Comparison of ENCODE assay signal across 9 cellular contexts in genomic region chr18:79677840-79678239, GRCh38. TPM values are rescaled to one million over a fixed set of nuclear protein-coding genes. Genes with fewer than 3 reads are reported as not detected.
DNase-seq lines count a peak whose midpoint lies in the region; ATAC-seq and TF ChIP-seq lines count a peak whose summit lies in the region.
"Had no signal": no experiment of that assay in that cellular context is flagged by ENCODE, and none has a peak within 500 bp of the region (broad histone marks: within the 10 kb centered on the region; RNA-seq: fewer than 3 reads in every experiment).

No MANE protein-coding gene starts in this region.

- H3K4me3 Mint-ChIP-seq in brain (peak overlapping the region; percentile 92 to 98 (median 96)), naive B cell (peak overlapping the region in 7 of 8 donors; percentile 5 to 98 (median 94))

- H3K9me3 ChIP-seq in HUES6 (ENCODE audit: control insufficient read depth, insufficient read depth, low read depth, low read length): no peaks in the 10 kb centered on the region

- H3K27me3 ChIP-seq in HUES6 (ENCODE audit: control insufficient read depth, insufficient read depth, low read length): no peaks in the 10 kb centered on the region

- TF ChIP-seq CTCF in AG10803 (conservative IDR thresholded peaks at IDR 0.05; ENCODE audit: low read length) (no peak), brain (conservative IDR thresholded peaks at IDR 0.05) (no peak)

- H3K9ac ChIP-seq in HUES6 (ENCODE audit: low read length): no peak overlapping the region

- H3K4me3 ChIP-seq in AG10803 (ENCODE audit: low read length): peak overlapping the region; percentile 86; the same call in 1 of the 2 replicates
- H3K4me3 ChIP-seq in HUES6 (ENCODE audit: low read depth, low read length): peak overlapping the region; percentile 87; the same call in 1 of the 2 replicates

- ATAC-seq in naive B cell (ENCODE audit: low read depth in 2 of 2): no peak

- H3K36me3 Mint-ChIP-seq in brain (peaks cover 28% of the 10 kb centered on the region), naive B cell (peaks cover 4% of the 10 kb centered on the region in 2 donors)

- H3K4me1 ChIP-seq in HUES6 (ENCODE audit: control insufficient read depth, insufficient read depth, low read length): peaks cover 20% of the 10 kb centered on the region

- peaks cover 0 to 4% (median 0%) of the 10 kb centered on the region in 5 experiments for H3K9me3 Mint-ChIP-seq in brain
- H3K9me3 Mint-ChIP-seq in naive B cell: no peaks in the 10 kb centered on the region

- H3K4me1 Mint-ChIP-seq in brain: peaks cover 61% of the 10 kb centered on the region
- H3K4me1 Mint-ChIP-seq in naive B cell: peaks cover 14 to 45% (median 35%) of the 10 kb centered on the region in 3 donors

- H3K36me3 ChIP-seq in HUES6 (ENCODE audit: control insufficient read depth, insufficient read depth, low read length): peaks cover 12% of the 10 kb centered on the region; the same call in 1 of the 2 replicates

- H3K27ac Mint-ChIP-seq in brain (peak overlapping the region; percentile 99 to 100 (median 100)), naive B cell (peak overlapping the region in 5 of 6 donors; percentile 97 to 100 (median 99))

- DNase-seq in AG10803 (ENCODE audit: low read depth) (no peak), naive B cell (no peak), NCI-H226 (no peak), NCI-H2107 treated with DMSO at 0.1 percent for 48 hours (lab: John Stamatoyannopoulos, UW; ENCODE audit: unreplicated experiment) (no peak), DMS 273 (lab: John Stamatoyannopoulos, UW; ENCODE audit: unreplicated experiment) (no peak)
- no peak for DNase-seq in activated CD4-positive, alpha-beta T cell treated with anti-CD3 and anti-CD28 coated beads, Interleukin-2, amount 50 U/mL, for 1 hour
- DNase-seq: head of caudate nucleus had no signal

- no peak overlapping the region for H3K27ac ChIP-seq in HUES6 (ENCODE audit: low read depth, low read length)

- H3K27me3 Mint-ChIP-seq in brain (peaks cover 3% of the 10 kb centered on the region), naive B cell (no peaks in the 10 kb centered on the region)

RNA-seq across cellular contexts. Expression of gene CTDP1, which starts 1.8 kb away (rescaled TPM):
- polyA plus RNA-seq in brain (ENCODE audit: insufficient read depth, low read depth, low replicate concordance) (13.1 TPM), naive B cell (ENCODE audit: low read depth in 6 of 6) (10 to 100 TPM in 2 of 6 donors, 1 to 10 TPM in 4; 2.9 to 15.6 (median 9.0) TPM)
